Comparison of ENCODE assay signal across 8 cellular contexts in genomic region chr3:139718415-139718814, GRCh38. TPM values are rescaled to one million over a fixed set of nuclear protein-coding genes. Genes with fewer than 3 reads are reported as not detected.
DNase-seq lines count a peak whose midpoint lies in the region; ATAC-seq and TF ChIP-seq lines count a peak whose summit lies in the region.

No MANE protein-coding gene starts in this region.

- H3K27ac ChIP-seq in right lobe of liver, result no peak overlapping the region
- no peak overlapping the region for H3K27ac ChIP-seq in stomach

- no peaks in the 10 kb centered on the region for H3K27me3 ChIP-seq in BE2C
- H3K27me3 ChIP-seq in right lobe of liver, result no peaks in the 10 kb centered on the region
- H3K27me3 ChIP-seq in stomach, result no peaks in the 10 kb centered on the region

- H3K4me3 ChIP-seq in BE2C (ENCODE audit: low read depth, low read length) (no peak overlapping the region), right lobe of liver (no peak overlapping the region), stomach (no peak overlapping the region)

- intact Hi-C loops in right lobe of liver (cut with DNase I), result no loop called here
- intact Hi-C loops in stomach (cut with DNase I; ENCODE audit: low total_unique reads), result no loop called here

- ATAC-seq in right lobe of liver (peak; percentile 64 to 76 (median 68)), HG02973 (IDR thresholded peaks at IDR 0.05; ENCODE audit: unreplicated experiment) (no peak)

- no peak for TF ChIP-seq EP300 in stomach (IDR thresholded peaks at IDR 0.05)

- H3K4me1 ChIP-seq in BE2C, result no peaks in the 10 kb centered on the region
- no peaks in the 10 kb centered on the region for H3K4me1 ChIP-seq in right lobe of liver
- H3K4me1 ChIP-seq in stomach, result no peaks in the 10 kb centered on the region

- WGBS in right lobe of liver (ENCODE audit: insufficient coverage, low coverage, low lambda C conversion rate, missing lambda C conversion rate), result 38% methylated on average over 2 of the region's 3 CpGs
- 36 to 53% (median 47%) methylated on average over 3 of the region's 3 CpGs for WGBS in stomach, 5 donors

- peak; percentile 90 for TF ChIP-seq CTCF in BE2C (IDR thresholded peaks at IDR 0.05; ENCODE audit: low read depth, low read length)
- peak; percentile 40 to 57 (median 52) for TF ChIP-seq CTCF in right lobe of liver (IDR thresholded peaks at IDR 0.05)
- no peak for TF ChIP-seq CTCF in GM13976 (IDR thresholded peaks at IDR 0.05; ENCODE audit: borderline replicate concordance, control extremely low read depth, extremely low read depth, insufficient read depth, missing control alignments)
- peak in 1 of 7 experiments; percentile 7 for TF ChIP-seq CTCF in stomach (IDR thresholded peaks at IDR 0.05)

- no peaks in the 10 kb centered on the region for H3K36me3 ChIP-seq in BE2C
- no peaks in the 10 kb centered on the region for H3K36me3 ChIP-seq in right lobe of liver
- H3K36me3 ChIP-seq in stomach, result no peaks in the 10 kb centered on the region

- DNase-seq in BE2C (peak; percentile 69), LHCN-M2 (ENCODE audit: low read depth) (peak; percentile 18), T47D (ENCODE audit: low read depth in 1 of 2, low spot score in 1 of 2) (peak; percentile 65 to 86), right lobe of liver (peak in 1 of 3 donors; percentile 47), GM13976 (ENCODE audit: low spot score) (no peak), stomach (no peak)
- no peak for DNase-seq in activated CD4-positive, alpha-beta T cell treated with anti-CD3 and anti-CD28 coated beads for 1 hour

- H3K9me3 ChIP-seq in BE2C (no peaks in the 10 kb centered on the region), right lobe of liver (no peaks in the 10 kb centered on the region), stomach (no peaks in the 10 kb centered on the region)

- TF ChIP-seq POLR2A in right lobe of liver (IDR thresholded peaks at IDR 0.05) (no peak), stomach (IDR thresholded peaks at IDR 0.05) (no peak)

- in situ Hi-C loops in T47D (cut with HindIII; ENCODE audit: low pct_unique_long_range_greater_than_20kb, low sequenced_read_pairs), result no loop called here
- in situ Hi-C loops in GM13976 (cut with MboI; ENCODE audit: low sequenced_read_pairs, unreplicated experiment), result no loop called here

RNA-seq across cellular contexts. Expression of gene NMNAT3, which starts 40.6 kb away (rescaled TPM):
- not detected for polyA plus RNA-seq in BE2C (2012; ENCODE audit: insufficient read depth, insufficient read length, low read depth)
- total RNA-seq in LHCN-M2 (2014; rRNA removed) (not detected in 2 replicates), right lobe of liver (1 to 10 TPM; 1.3 to 3.6 (median 2.6) TPM), stomach (10 to 100 TPM in 1 of 5 donors, 1 to 10 TPM in 4; 4.9 to 24.9 (median 7.2) TPM)
- not detected for polyA plus RNA-seq in LHCN-M2 (2012)
- polyA plus RNA-seq in stomach, result 1 to 10 TPM; 3.6 to 7.3 (median 6.9) TPM

Comparison
In these comparisons a context has a peak if more than half of its experiments do, and no peak if none do; other contexts are left out.
1. DNase-seq: peak in BE2C (single experiment), LHCN-M2 (single experiment) and T47D (2 of 2); none in activated CD4-positive, alpha-beta T cell treated with anti-CD3 and anti-CD28 coated beads for 1 hour (single experiment), GM13976 (single experiment) and stomach (single experiment).